ENCODE assay signal across 23 cellular contexts in the genomic region with DNA sequence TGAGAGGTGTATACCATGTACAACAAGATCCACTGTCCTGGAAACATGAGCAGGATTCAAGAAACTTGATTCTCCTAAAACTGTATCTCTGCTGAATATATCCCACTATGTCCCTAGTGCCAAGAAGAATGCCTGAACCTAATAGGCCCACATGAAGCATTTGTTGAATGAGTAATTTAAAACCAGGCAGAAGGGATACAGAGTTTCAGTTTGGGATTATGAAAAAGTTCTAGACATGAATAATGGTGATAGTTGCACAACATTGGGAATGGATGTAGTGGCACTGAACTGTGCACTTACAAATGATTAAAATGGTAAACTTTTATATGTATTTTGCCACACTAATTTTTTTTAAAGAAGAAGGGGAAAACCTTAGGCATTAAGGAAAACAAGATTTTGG.
DNase-seq lines count a peak whose midpoint lies in the region; ATAC-seq and TF ChIP-seq lines count a peak whose summit lies in the region.
"Had no signal": no experiment of that assay in that cellular context is flagged by ENCODE, and none has a peak within 500 bp of the region (broad histone marks: within the 10 kb centered on the region; RNA-seq: fewer than 3 reads in every experiment).

No MANE protein-coding gene starts in this region.

- H3K27ac ChIP-seq in gastroesophageal sphincter (no peak overlapping the region), aorta (ENCODE audit: low read depth in 1 of 2, low read length in 2 of 2) (no peak overlapping the region)
- H3K27ac ChIP-seq: 22Rv1, BLaER1 had no signal

- H3K4me3 ChIP-seq in gastroesophageal sphincter, result no peak overlapping the region
- no peak overlapping the region for H3K4me3 ChIP-seq in aorta (ENCODE audit: low read length in 2 of 2)
- H3K4me3 ChIP-seq: BLaER1, GM12878 had no signal

- TF ChIP-seq POLR2A in gastroesophageal sphincter (IDR thresholded peaks at IDR 0.05), result no peak

- H3K36me3 ChIP-seq in gastroesophageal sphincter (no peaks in the 10 kb centered on the region), aorta (ENCODE audit: control insufficient read depth in 1 of 2, insufficient read depth in 2 of 2, low read length in 1 of 2) (peaks cover 0 to 2% of the 10 kb centered on the region in 2 donors)
- H3K36me3 ChIP-seq: BE2C, BLaER1 had no signal

- DNase-seq in Right ventricle myocardium inferior (ENCODE audit: missing footprints) (no peak), left cardiac atrium (no peak), aorta (no peak), Kasumi-1 (lab: John Stamatoyannopoulos, UW) (no peak)
- DNase-seq: ACHN; BE2C; C1 segment of cervical spinal cord; CD4-positive, alpha-beta memory T cell; CD4-positive, CD25-positive, alpha-beta regulatory T cell; CD8-positive, alpha-beta memory T cell; COR-L47; DMS 273 treated with DMSO at 0.1 percent for 48 hours; DMS153; DMS53; DMS79; DND-41; EL; GDM1 had no signal

- TF ChIP-seq EP300 in gastroesophageal sphincter (IDR thresholded peaks at IDR 0.05), result no peak

- H3K9me3 ChIP-seq in gastroesophageal sphincter (no peaks in the 10 kb centered on the region), aorta (ENCODE audit: control insufficient read depth, low read length) (no peaks in the 10 kb centered on the region)
- H3K9me3 ChIP-seq: BE2C, BLaER1 had no signal

- intact Hi-C loops in Right ventricle myocardium inferior (cut with DNase I) (no loop called here), left cardiac atrium (cut with DNase I) (no loop called here), aorta (cut with DNase I) (no loop called here)

- no peaks in the 10 kb centered on the region for H3K27me3 ChIP-seq in gastroesophageal sphincter
- H3K27me3 ChIP-seq in aorta (ENCODE audit: control insufficient read depth in 1 of 2, insufficient read depth in 2 of 2, low read length in 1 of 2), result no peaks in the 10 kb centered on the region
- H3K27me3 ChIP-seq: BE2C, BLaER1 had no signal

- H3K4me1 ChIP-seq in gastroesophageal sphincter (peaks cover 0 to 11% (median 0%) of the 10 kb centered on the region in 3 donors), aorta (ENCODE audit: control insufficient read depth in 1 of 2, insufficient read depth in 2 of 2, low read length in 2 of 2) (peaks cover 0 to 3% of the 10 kb centered on the region in 2 donors)
- H3K4me1 ChIP-seq: BE2C, BLaER1 had no signal

- no peak for TF ChIP-seq CTCF in gastroesophageal sphincter (IDR thresholded peaks at IDR 0.05)

- ATAC-seq in Right ventricle myocardium inferior (peak; percentile 21), left cardiac atrium (no peak), gastroesophageal sphincter (peak; percentile 57), aorta (ENCODE audit: low FRiP score) (peak; percentile 61), HG03108 (IDR thresholded peaks at IDR 0.05; ENCODE audit: unreplicated experiment) (no peak)
- ATAC-seq: GM12878 had no signal

Comparison
In these comparisons a context has a peak if more than half of its experiments do, and no peak if none do; other contexts are left out.
1. ATAC-seq: peak in Right ventricle myocardium inferior (single experiment), gastroesophageal sphincter (single experiment) and aorta (single experiment); none in left cardiac atrium (0 of 2) and HG03108 (single experiment).